Comparison of ENCODE assay signal across 1 cellular context in the genomic region with DNA sequence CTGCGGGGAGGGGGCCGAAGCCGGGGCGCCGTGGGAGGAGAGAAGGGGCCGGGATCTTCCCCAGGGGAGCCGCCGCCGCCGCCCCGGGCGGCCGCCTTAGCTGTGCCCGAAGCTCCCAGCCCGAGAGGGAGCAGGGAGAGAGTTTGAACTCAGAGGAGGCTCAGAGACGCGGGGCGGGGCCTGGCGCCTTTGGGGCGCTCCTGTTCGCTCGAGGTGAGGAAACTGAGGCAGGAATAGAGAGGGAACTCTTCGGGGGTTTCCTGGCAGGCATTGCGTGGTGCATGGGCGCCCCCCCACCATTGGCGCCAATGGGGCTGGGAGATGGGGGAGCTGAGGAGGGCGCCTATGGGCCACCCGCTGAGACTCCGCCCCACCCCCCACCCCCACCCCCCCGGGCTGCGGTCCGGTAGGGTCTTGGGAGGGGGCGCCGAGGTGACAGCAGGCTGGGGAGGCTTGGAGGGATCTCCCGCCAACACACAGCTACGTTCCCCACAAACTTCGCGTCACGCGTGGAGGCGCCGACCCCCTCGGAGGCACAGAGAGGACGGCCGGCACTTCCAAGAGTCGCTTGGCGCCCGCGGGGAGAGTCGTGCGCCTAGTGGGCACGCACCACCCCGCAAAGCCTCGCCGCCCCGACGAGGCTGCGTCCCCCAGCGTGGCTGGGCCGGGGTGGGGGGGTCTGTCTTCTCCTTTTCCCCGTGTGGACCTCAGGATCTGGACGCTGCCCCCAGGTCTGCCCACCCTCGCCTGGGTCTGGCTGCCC.
TF ChIP-seq lines count a peak whose summit lies in the region.

No MANE protein-coding gene starts in this region.

TF ChIP-seq in HepG2, 621 proteins besides CTCF, POLR2A, EP300 and RAD21 (continued from another document):
- TF ChIP-seq PCBP1 (IDR thresholded peaks at IDR 0.05; ENCODE audit: borderline replicate concordance, low read depth, low read length) (peak; percentile 97), ATF5 (CRISPR knock-in tag; IDR thresholded peaks at IDR 0.05; ENCODE audit: low read depth) (no peak; the same call in 1 of the 2 replicates)
